24 cellular contexts compared by ENCODE assay signal in the genomic region with DNA sequence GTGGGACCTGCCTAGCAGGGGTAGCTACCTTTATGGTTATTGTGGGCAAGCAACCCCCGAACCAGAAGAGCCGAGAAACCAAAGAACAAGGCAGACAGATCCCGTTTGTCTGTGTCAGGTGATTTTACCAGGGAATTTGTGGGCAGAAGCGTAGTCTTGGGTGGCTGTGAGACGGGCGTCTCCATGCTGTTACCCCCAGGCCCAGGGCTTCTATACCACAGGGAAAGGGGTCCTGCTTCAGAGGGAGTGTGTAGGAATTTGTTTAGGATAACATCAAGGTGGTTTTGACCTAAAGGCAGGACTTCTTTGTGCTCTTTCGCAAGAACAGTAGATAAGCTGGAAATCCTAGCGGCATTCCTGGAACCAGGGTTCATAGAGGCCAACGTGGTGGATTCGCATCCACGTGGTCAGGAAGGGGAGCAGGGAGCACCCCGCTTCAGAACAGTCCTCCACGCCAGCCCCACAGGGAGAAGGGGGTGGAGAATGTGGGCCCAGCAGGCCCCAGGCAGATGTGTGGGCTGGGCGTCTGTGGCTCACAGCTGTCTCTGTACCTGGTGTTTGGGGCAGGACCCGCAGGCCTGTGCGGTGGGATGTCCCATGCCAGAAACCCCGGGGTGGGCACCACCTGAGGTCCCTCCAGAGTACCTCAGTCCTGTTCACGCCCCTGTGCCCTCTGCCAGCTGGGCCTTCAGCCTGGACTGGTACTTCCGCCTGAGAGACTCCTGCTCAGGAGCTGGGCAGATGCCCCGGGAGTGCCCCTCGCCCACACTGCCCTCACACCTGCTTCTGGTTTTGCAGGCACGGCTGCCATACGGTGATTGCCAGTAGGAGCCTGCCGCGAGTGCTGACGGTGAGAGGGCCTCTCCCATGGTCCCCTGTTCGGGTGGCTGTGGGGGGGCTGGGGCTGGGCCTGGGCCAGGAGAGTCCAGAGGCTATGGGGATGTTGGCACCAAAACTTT. TPM values are rescaled to one million over a fixed set of nuclear protein-coding genes. Genes with fewer than 3 reads are reported as not detected.
A peak's percentile ranks its signal among the peaks of the same experiment; 100 is the strongest.
DNase-seq lines count a peak whose midpoint lies in the region; TF ChIP-seq lines count a peak whose summit lies in the region.
"Had no signal": no experiment of that assay in that cellular context is flagged by ENCODE, and none has a peak within 500 bp of the region (broad histone marks: within the 10 kb centered on the region; RNA-seq: fewer than 3 reads in every experiment).

No MANE protein-coding gene starts in this region.

- H2AFZ ChIP-seq in fibroblast of lung (ENCODE audit: low read length): no peak overlapping the region
- no peak overlapping the region for H2AFZ ChIP-seq in osteoblast (ENCODE audit: low read length)

- H3K36me3 ChIP-seq in fibroblast of lung (ENCODE audit: control insufficient read depth, insufficient read depth, low read length): peaks cover 1% of the 10 kb centered on the region
- peaks cover 8% of the 10 kb centered on the region for H3K36me3 ChIP-seq in osteoblast (ENCODE audit: insufficient read depth, low read length)
- H3K36me3 ChIP-seq: ovary had no signal

- H3K4me3 Mint-ChIP-seq in activated T-helper 1 cell treated with anti-CD3 and anti-CD28 coated beads, Interleukin-12 subunit alpha, Interleukin-12 subunit beta, Interleukin-2, Interleukin-4 antibody, amounts not matched to agents 30 ng/mL and 10 ng/mL and 1 ng/mL, durations not matched to agents 14 hours and 24 hours and 36 hours: no peak overlapping the region
- H3K4me3 Mint-ChIP-seq: activated CD4-positive, alpha-beta memory T cell treated with anti-CD3 and anti-CD28 coated beads for 36 hours; activated naive CD8-positive, alpha-beta T cell; CD8-positive, alpha-beta T cell; HFFc6; naive thymus-derived CD4-positive, alpha-beta T cell; stimulated activated effector memory CD8-positive, alpha-beta T cell treated with anti-CD3 and anti-CD28 coated beads, Interleukin-12 subunit alpha, Interleukin-12 subunit beta, amount 100 ng/mL, for 72 hours had no signal

- H3K4me1 ChIP-seq in fibroblast of lung (ENCODE audit: control insufficient read depth, extremely low read depth, insufficient read depth, low read length) (no peaks in the 10 kb centered on the region), osteoblast (ENCODE audit: insufficient read depth, low read length) (peaks cover 4% of the 10 kb centered on the region)

- H3K4me2 ChIP-seq in fibroblast of lung (ENCODE audit: extremely low read depth, insufficient read depth, low read length) (no peak overlapping the region), osteoblast (ENCODE audit: insufficient read depth, low read length) (no peak overlapping the region)

- H3K27me3 ChIP-seq in fibroblast of lung (ENCODE audit: control insufficient read depth, insufficient read depth, low read length): no peaks in the 10 kb centered on the region
- no peaks in the 10 kb centered on the region for H3K27me3 ChIP-seq in osteoblast (ENCODE audit: insufficient read depth, low read length)
- H3K27me3 ChIP-seq: ovary, spleen, upper lobe of right lung had no signal

- no peaks in the 10 kb centered on the region for H3K36me3 Mint-ChIP-seq in activated T-helper 1 cell treated with anti-CD3 and anti-CD28 coated beads, Interleukin-12 subunit alpha, Interleukin-12 subunit beta, Interleukin-2, Interleukin-4 antibody, amounts not matched to agents 30 ng/mL and 10 ng/mL and 1 ng/mL, durations not matched to agents 14 hours and 24 hours and 36 hours (ENCODE audit: low read depth)
- H3K36me3 Mint-ChIP-seq: activated CD4-positive, alpha-beta memory T cell treated with anti-CD3 and anti-CD28 coated beads for 36 hours; activated naive CD8-positive, alpha-beta T cell; CD8-positive, alpha-beta T cell; IgD-negative memory B cell; stimulated activated effector memory CD8-positive, alpha-beta T cell treated with anti-CD3 and anti-CD28 coated beads, Interleukin-12 subunit alpha, Interleukin-12 subunit beta, amount 100 ng/mL, for 72 hours had no signal

- H3K27ac ChIP-seq in fibroblast of lung (ENCODE audit: insufficient read depth, low read length) (no peak overlapping the region), osteoblast (ENCODE audit: low read depth, low read length) (no peak overlapping the region)
- H3K27ac ChIP-seq: ovary, spleen, upper lobe of right lung had no signal

- H3K27ac Mint-ChIP-seq in activated T-helper 1 cell treated with anti-CD3 and anti-CD28 coated beads, Interleukin-12 subunit alpha, Interleukin-12 subunit beta, Interleukin-2, Interleukin-4 antibody, amounts not matched to agents 30 ng/mL and 10 ng/mL and 1 ng/mL, durations not matched to agents 14 hours and 24 hours and 36 hours: no peak overlapping the region
- H3K27ac Mint-ChIP-seq: activated CD4-positive, alpha-beta memory T cell treated with anti-CD3 and anti-CD28 coated beads for 36 hours; activated naive CD8-positive, alpha-beta T cell; CD8-positive, alpha-beta T cell; HFFc6; stimulated activated effector memory CD8-positive, alpha-beta T cell treated with anti-CD3 and anti-CD28 coated beads, Interleukin-12 subunit alpha, Interleukin-12 subunit beta, amount 100 ng/mL, for 72 hours had no signal

- H3K9ac ChIP-seq in fibroblast of lung (ENCODE audit: insufficient read depth, low read length): peak overlapping the region; percentile 7

- H3K27me3 Mint-ChIP-seq in activated T-helper 1 cell treated with anti-CD3 and anti-CD28 coated beads, Interleukin-12 subunit alpha, Interleukin-12 subunit beta, Interleukin-2, Interleukin-4 antibody, amounts not matched to agents 30 ng/mL and 10 ng/mL and 1 ng/mL, durations not matched to agents 14 hours and 24 hours and 36 hours (ENCODE audit: insufficient read depth): no peaks in the 10 kb centered on the region
- H3K27me3 Mint-ChIP-seq: activated CD4-positive, alpha-beta memory T cell treated with anti-CD3 and anti-CD28 coated beads for 36 hours; activated naive CD8-positive, alpha-beta T cell; IgD-negative memory B cell; naive thymus-derived CD4-positive, alpha-beta T cell had no signal

- no peak overlapping the region for H3K4me3 ChIP-seq in fibroblast of lung (replicated peaks in 1 of 4; ENCODE audit: control extremely low read depth in 1 of 4, insufficient read depth in 1 of 4, low read depth in 3 of 4, low read length in 4 of 4)
- H3K4me3 ChIP-seq in osteoblast (ENCODE audit: insufficient read depth, low read length): no peak overlapping the region
- H3K4me3 ChIP-seq: ovary, spleen, upper lobe of right lung had no signal

- H4K20me1 ChIP-seq in fibroblast of lung (ENCODE audit: control insufficient read depth, extremely low read depth, insufficient read depth, low read length) (no peaks in the 10 kb centered on the region), osteoblast (ENCODE audit: insufficient read depth, low read length) (no peaks in the 10 kb centered on the region)

- H3K79me2 ChIP-seq in fibroblast of lung (ENCODE audit: control insufficient read depth, insufficient read depth, low read length): no peaks in the 10 kb centered on the region
- peaks cover 13% of the 10 kb centered on the region for H3K79me2 ChIP-seq in osteoblast (ENCODE audit: insufficient read depth, low read length)

- intact Hi-C loops in activated T-helper 1 cell treated with anti-CD3 and anti-CD28 coated beads, Interleukin-12 subunit alpha, Interleukin-12 subunit beta, Interleukin-2, Interleukin-4 antibody, amounts not matched to agents 30 ng/mL and 10 ng/mL and 1 ng/mL, durations not matched to agents 14 hours and 24 hours and 36 hours (cut with micrococcal nuclease): no loop called here

- DNase-seq in NCI-H226 (peak; percentile 84), fibroblast of lung (ENCODE audit: low read depth in 2 of 2) (no peak), osteoblast (ENCODE audit: insufficient read length, low spot score, missing footprints) (peak; percentile 71), NCI-H1436 (lab: John Stamatoyannopoulos, UW) (no peak), HuH-7 (ENCODE audit: low spot score) (no peak)
- DNase-seq in activated T-helper 1 cell treated with anti-CD3 and anti-CD28 coated beads, Interleukin-12 subunit alpha, Interleukin-12 subunit beta, Interleukin-2, Interleukin-4 antibody, amounts not matched to agents 30 ng/mL and 10 ng/mL and 1 ng/mL, durations not matched to agents 14 hours and 24 hours and 36 hours (ENCODE audit: low spot score): no peak
- DNase-seq: activated CD4-positive, alpha-beta memory T cell treated with anti-CD3 and anti-CD28 coated beads for 36 hours; CD8-positive, alpha-beta T cell; central memory CD4-positive, alpha-beta T cell; dermis blood vessel endothelial cell; HFFc6; naive thymus-derived CD4-positive, alpha-beta T cell; NCI-H1105 treated with DMSO at 0.1 percent for 48 hours; NCI-H2081 treated with DMSO at 0.1 percent for 48 hours; NCI-H446; ovary; PC-3; SIG-M5; spleen; stimulated activated CD4-positive, alpha-beta T cell treated with anti-CD3 and anti-CD28 coated beads, Interleukin-2, amount 100 ng/mL, for 48 hours; upper lobe of right lung had no signal

- TF ChIP-seq CTCF in fibroblast of lung (conservative IDR thresholded peaks at IDR 0.05 in 1 of 2, IDR thresholded peaks at IDR 0.05 in 1 of 2; ENCODE audit: low read depth in 1 of 2, low read length in 2 of 2) (no peak), osteoblast (IDR thresholded peaks at IDR 0.05; ENCODE audit: extremely low read depth, low read depth, low read length) (no peak)

- H3K9me3 ChIP-seq in fibroblast of lung (ENCODE audit: control insufficient read depth, insufficient read depth, low read depth, low read length) (no peaks in the 10 kb centered on the region), osteoblast (ENCODE audit: low read depth, low read length) (no peaks in the 10 kb centered on the region)
- H3K9me3 ChIP-seq: ovary, spleen, upper lobe of right lung had no signal

- no peaks in the 10 kb centered on the region for H3K9me3 Mint-ChIP-seq in activated T-helper 1 cell treated with anti-CD3 and anti-CD28 coated beads, Interleukin-12 subunit alpha, Interleukin-12 subunit beta, Interleukin-2, Interleukin-4 antibody, amounts not matched to agents 30 ng/mL and 10 ng/mL and 1 ng/mL, durations not matched to agents 14 hours and 24 hours and 36 hours
- H3K9me3 Mint-ChIP-seq: activated CD4-positive, alpha-beta memory T cell treated with anti-CD3 and anti-CD28 coated beads for 36 hours; CD8-positive, alpha-beta T cell; HFFc6; IgD-negative memory B cell; naive thymus-derived CD4-positive, alpha-beta T cell; stimulated activated effector memory CD8-positive, alpha-beta T cell treated with anti-CD3 and anti-CD28 coated beads, Interleukin-12 subunit alpha, Interleukin-12 subunit beta, amount 100 ng/mL, for 72 hours had no signal

- H3K4me1 Mint-ChIP-seq in activated T-helper 1 cell treated with anti-CD3 and anti-CD28 coated beads, Interleukin-12 subunit alpha, Interleukin-12 subunit beta, Interleukin-2, Interleukin-4 antibody, amounts not matched to agents 30 ng/mL and 10 ng/mL and 1 ng/mL, durations not matched to agents 14 hours and 24 hours and 36 hours (ENCODE audit: low read depth): no peaks in the 10 kb centered on the region
- H3K4me1 Mint-ChIP-seq: IgD-negative memory B cell had no signal

RNA-seq across cellular contexts. Expression of a gene that starts 4.1 kb away (rescaled TPM):
- total RNA-seq in fibroblast of lung (6.4 and 12.1 TPM in 2 replicates), osteoblast (18.1 and 24.5 TPM in 2 replicates)
- polyA plus RNA-seq in fibroblast of lung: 10.8 and 12.0 TPM in 2 replicates
- 19.1 and 20.9 TPM in 2 replicates for polyA plus RNA-seq in fibroblast of lung (2012)
- polyA minus RNA-seq in fibroblast of lung (ENCODE audit: low replicate concordance): 9.7 and 25.1 TPM in 2 replicates
- 18.0 and 20.1 TPM in 2 replicates for total RNA-seq in activated T-helper 1 cell treated with anti-CD3 and anti-CD28 coated beads, Interleukin-12 subunit alpha, Interleukin-12 subunit beta, Interleukin-2, Interleukin-4 antibody, amounts not matched to agents 30 ng/mL and 10 ng/mL and 1 ng/mL, durations not matched to agents 14 hours and 24 hours and 36 hours

RNA-seq across cellular contexts. Expression of a gene that starts 8.8 kb away (rescaled TPM):
- 51.9 and 71.7 TPM in 2 replicates for total RNA-seq in fibroblast of lung
- polyA plus RNA-seq in fibroblast of lung: 114 and 121 TPM in 2 replicates
- 234 and 273 TPM in 2 replicates for polyA plus RNA-seq in fibroblast of lung (2012)
- polyA minus RNA-seq in fibroblast of lung (ENCODE audit: low replicate concordance): 62.2 and 122 TPM in 2 replicates
- total RNA-seq in osteoblast: 77.2 and 83.6 TPM in 2 replicates
- 57.2 and 58.7 TPM in 2 replicates for total RNA-seq in activated T-helper 1 cell treated with anti-CD3 and anti-CD28 coated beads, Interleukin-12 subunit alpha, Interleukin-12 subunit beta, Interleukin-2, Interleukin-4 antibody, amounts not matched to agents 30 ng/mL and 10 ng/mL and 1 ng/mL, durations not matched to agents 14 hours and 24 hours and 36 hours

RNA-seq across cellular contexts. Expression of a gene that starts 19.6 kb away (rescaled TPM):
- 17.5 and 22.1 TPM in 2 replicates for total RNA-seq in fibroblast of lung
- polyA plus RNA-seq in fibroblast of lung: 7.3 and 11.9 TPM in 2 replicates
- polyA plus RNA-seq in fibroblast of lung (2012): 20.5 and 29.2 TPM in 2 replicates
- 17.1 and 23.5 TPM in 2 replicates for polyA minus RNA-seq in fibroblast of lung (ENCODE audit: low replicate concordance)
- 22.7 and 25.3 TPM in 2 replicates for total RNA-seq in osteoblast
- 41.4 and 47.5 TPM in 2 replicates for total RNA-seq in activated T-helper 1 cell treated with anti-CD3 and anti-CD28 coated beads, Interleukin-12 subunit alpha, Interleukin-12 subunit beta, Interleukin-2, Interleukin-4 antibody, amounts not matched to agents 30 ng/mL and 10 ng/mL and 1 ng/mL, durations not matched to agents 14 hours and 24 hours and 36 hours

RNA-seq across cellular contexts. Expression of a gene that starts 24.0 kb away (rescaled TPM):
- total RNA-seq in fibroblast of lung (48.8 and 82.7 TPM in 2 replicates), osteoblast (40.1 and 54.3 TPM in 2 replicates)
- 46.2 and 73.2 TPM in 2 replicates for polyA plus RNA-seq in fibroblast of lung
- polyA plus RNA-seq in fibroblast of lung (2012): 63.8 and 83.4 TPM in 2 replicates
- 132 and 193 TPM in 2 replicates for polyA minus RNA-seq in fibroblast of lung (ENCODE audit: low replicate concordance)
- 35.7 and 36.3 TPM in 2 replicates for total RNA-seq in activated T-helper 1 cell treated with anti-CD3 and anti-CD28 coated beads, Interleukin-12 subunit alpha, Interleukin-12 subunit beta, Interleukin-2, Interleukin-4 antibody, amounts not matched to agents 30 ng/mL and 10 ng/mL and 1 ng/mL, durations not matched to agents 14 hours and 24 hours and 36 hours

RNA-seq across cellular contexts. Expression of a gene that starts 35.5 kb away (rescaled TPM):
- total RNA-seq in fibroblast of lung (53.7 and 65.2 TPM in 2 replicates), osteoblast (50.7 and 55.4 TPM in 2 replicates)
- polyA plus RNA-seq in fibroblast of lung: 86.5 and 133 TPM in 2 replicates
- polyA plus RNA-seq in fibroblast of lung (2012): 108 and 151 TPM in 2 replicates
- polyA minus RNA-seq in fibroblast of lung (ENCODE audit: low replicate concordance): 84.8 and 123 TPM in 2 replicates
- 110 and 115 TPM in 2 replicates for total RNA-seq in activated T-helper 1 cell treated with anti-CD3 and anti-CD28 coated beads, Interleukin-12 subunit alpha, Interleukin-12 subunit beta, Interleukin-2, Interleukin-4 antibody, amounts not matched to agents 30 ng/mL and 10 ng/mL and 1 ng/mL, durations not matched to agents 14 hours and 24 hours and 36 hours

Comparison
In these comparisons a context has a peak if more than half of its experiments do, and no peak if none do; other contexts are left out.
1. DNase-seq: peak in NCI-H226 (single experiment) and osteoblast (single experiment); none in fibroblast of lung (0 of 2), NCI-H1436 (single experiment), activated T-helper 1 cell treated with anti-CD3 and anti-CD28 coated beads, Interleukin-12 subunit alpha, Interleukin-12 subunit beta, Interleukin-2, Interleukin-4 antibody, amounts not matched to agents 30 ng/mL and 10 ng/mL and 1 ng/mL, durations not matched to agents 14 hours and 24 hours and 36 hours (single experiment) and HuH-7 (single experiment).